ENCODE assay signal across 1 cellular context in the genomic region with DNA sequence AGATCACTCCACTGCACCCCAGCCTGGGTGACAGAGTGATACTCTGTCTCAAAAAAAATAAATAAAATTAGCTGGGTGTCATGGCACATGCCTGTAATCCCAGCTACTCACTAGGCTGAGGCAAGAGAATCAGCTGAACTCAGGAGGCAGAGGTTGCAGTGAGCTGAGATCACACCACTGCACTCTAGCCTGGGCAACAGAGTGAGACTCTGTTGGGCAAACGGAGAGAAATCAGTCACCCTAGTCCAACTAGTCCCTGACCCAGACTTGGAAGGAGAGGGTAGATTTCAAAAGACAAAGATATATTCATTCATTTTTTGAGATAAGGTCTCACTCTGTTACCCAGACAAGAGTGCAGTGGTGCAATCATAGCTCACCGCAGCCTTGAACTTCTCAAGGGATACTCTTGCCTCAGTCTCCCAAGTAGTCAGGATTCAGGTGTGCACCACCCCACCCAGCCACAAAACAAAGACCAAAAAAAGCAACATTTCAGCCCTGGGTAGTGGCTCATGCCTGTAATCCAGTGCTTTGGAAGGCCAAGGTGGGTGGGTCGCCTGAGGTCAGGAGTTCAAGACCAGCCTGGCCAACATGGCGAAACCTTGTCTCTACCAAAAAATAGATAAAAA.
A peak's percentile ranks its signal among the peaks of the same experiment; 100 is the strongest.
TF ChIP-seq lines count a peak whose summit lies in the region.

No MANE protein-coding gene starts in this region.

TF ChIP-seq in HepG2, 621 proteins besides CTCF, POLR2A, EP300 and RAD21 (continues in another document):
- TF ChIP-seq ZNF549 (CRISPR knock-in tag; IDR thresholded peaks at IDR 0.05) (no peak), ZHX2 (IDR thresholded peaks at IDR 0.05; ENCODE audit: low read depth) (no peak), ZHX2 (CRISPR knock-in tag; IDR thresholded peaks at IDR 0.05; ENCODE audit: borderline replicate concordance) (no peak), YEATS4 (CRISPR knock-in tag; IDR thresholded peaks at IDR 0.05; ENCODE audit: borderline replicate concordance) (no peak), ZSCAN25 (CRISPR knock-in tag; IDR thresholded peaks at IDR 0.05) (no peak), RAD51 (IDR thresholded peaks at IDR 0.05; ENCODE audit: borderline replicate concordance) (no peak), SRF (IDR thresholded peaks at IDR 0.05; ENCODE audit: low read depth, low read length) (no peak), ZMYM4 (CRISPR knock-in tag; IDR thresholded peaks at IDR 0.05) (no peak), ATF7-NPFF (CRISPR knock-in tag; IDR thresholded peaks at IDR 0.05; ENCODE audit: low read depth) (no peak), NCOR1 (IDR thresholded peaks at IDR 0.05; ENCODE audit: borderline replicate concordance, low read length) (no peak), ZNF782 (CRISPR knock-in tag; IDR thresholded peaks at IDR 0.05; ENCODE audit: borderline replicate concordance) (no peak), ETS1 (CRISPR knock-in tag; IDR thresholded peaks at IDR 0.05) (no peak), ARID2 (CRISPR knock-in tag; IDR thresholded peaks at IDR 0.05; ENCODE audit: borderline replicate concordance) (0 out of 2 replicates have a peak, but pooled peaks have one; percentile 35), ZNF264 (CRISPR knock-in tag; IDR thresholded peaks at IDR 0.05) (no peak), CHD4 (IDR thresholded peaks at IDR 0.05; ENCODE audit: borderline replicate concordance, low read length) (0 out of 2 replicates have a peak, but pooled peaks have one; percentile 22), ZNF33B (CRISPR knock-in tag; IDR thresholded peaks at IDR 0.05) (no peak), SKI (IDR thresholded peaks at IDR 0.05; ENCODE audit: partially characterized antibody) (peak; percentile 55), CSRNP1 (CRISPR knock-in tag; IDR thresholded peaks at IDR 0.05) (0 out of 2 replicates have a peak, but pooled peaks have one; percentile 30), HNF4G (IDR thresholded peaks at IDR 0.05; ENCODE audit: borderline replicate concordance, low read depth, low read length) (peak; percentile 4; the same call in 1 of the 2 replicates), HNF4G (CRISPR knock-in tag; IDR thresholded peaks at IDR 0.05; ENCODE audit: borderline replicate concordance, low read depth) (no peak), ZNF672 (CRISPR knock-in tag; IDR thresholded peaks at IDR 0.05) (no peak), AHDC1 (CRISPR knock-in tag; IDR thresholded peaks at IDR 0.05; ENCODE audit: borderline replicate concordance) (no peak)
- TF ChIP-seq, protein P1, sequence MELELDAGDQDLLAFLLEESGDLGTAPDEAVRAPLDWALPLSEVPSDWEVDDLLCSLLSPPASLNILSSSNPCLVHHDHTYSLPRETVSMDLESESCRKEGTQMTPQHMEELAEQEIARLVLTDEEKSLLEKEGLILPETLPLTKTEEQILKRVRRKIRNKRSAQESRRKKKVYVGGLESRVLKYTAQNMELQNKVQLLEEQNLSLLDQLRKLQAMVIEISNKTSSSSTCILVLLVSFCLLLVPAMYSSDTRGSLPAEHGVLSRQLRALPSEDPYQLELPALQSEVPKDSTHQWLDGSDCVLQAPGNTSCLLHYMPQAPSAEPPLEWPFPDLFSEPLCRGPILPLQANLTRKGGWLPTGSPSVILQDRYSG (CRISPR knock-in tag; IDR thresholded peaks at IDR 0.05), result no peak
- TF ChIP-seq, protein P2, sequence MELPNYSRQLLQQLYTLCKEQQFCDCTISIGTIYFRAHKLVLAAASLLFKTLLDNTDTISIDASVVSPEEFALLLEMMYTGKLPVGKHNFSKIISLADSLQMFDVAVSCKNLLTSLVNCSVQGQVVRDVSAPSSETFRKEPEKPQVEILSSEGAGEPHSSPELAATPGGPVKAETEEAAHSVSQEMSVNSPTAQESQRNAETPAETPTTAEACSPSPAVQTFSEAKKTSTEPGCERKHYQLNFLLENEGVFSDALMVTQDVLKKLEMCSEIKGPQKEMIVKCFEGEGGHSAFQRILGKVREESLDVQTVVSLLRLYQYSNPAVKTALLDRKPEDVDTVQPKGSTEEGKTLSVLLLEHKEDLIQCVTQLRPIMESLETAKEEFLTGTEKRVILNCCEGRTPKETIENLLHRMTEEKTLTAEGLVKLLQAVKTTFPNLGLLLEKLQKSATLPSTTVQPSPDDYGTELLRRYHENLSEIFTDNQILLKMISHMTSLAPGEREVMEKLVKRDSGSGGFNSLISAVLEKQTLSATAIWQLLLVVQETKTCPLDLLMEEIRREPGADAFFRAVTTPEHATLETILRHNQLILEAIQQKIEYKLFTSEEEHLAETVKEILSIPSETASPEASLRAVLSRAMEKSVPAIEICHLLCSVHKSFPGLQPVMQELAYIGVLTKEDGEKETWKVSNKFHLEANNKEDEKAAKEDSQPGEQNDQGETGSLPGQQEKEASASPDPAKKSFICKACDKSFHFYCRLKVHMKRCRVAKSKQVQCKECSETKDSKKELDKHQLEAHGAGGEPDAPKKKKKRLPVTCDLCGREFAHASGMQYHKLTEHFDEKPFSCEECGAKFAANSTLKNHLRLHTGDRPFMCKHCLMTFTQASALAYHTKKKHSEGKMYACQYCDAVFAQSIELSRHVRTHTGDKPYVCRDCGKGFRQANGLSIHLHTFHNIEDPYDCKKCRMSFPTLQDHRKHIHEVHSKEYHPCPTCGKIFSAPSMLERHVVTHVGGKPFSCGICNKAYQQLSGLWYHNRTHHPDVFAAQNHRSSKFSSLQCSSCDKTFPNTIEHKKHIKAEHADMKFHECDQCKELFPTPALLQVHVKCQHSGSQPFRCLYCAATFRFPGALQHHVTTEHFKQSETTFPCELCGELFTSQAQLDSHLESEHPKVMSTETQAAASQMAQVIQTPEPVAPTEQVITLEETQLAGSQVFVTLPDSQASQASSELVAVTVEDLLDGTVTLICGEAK (IDR thresholded peaks at IDR 0.05), result no peak
- TF ChIP-seq, protein P2 (CRISPR knock-in tag; IDR thresholded peaks at IDR 0.05), result 0 out of 2 replicates have a peak, but pooled peaks have one; percentile 15
